ENCODE assay signal across 10 cellular contexts in genomic region chr6:56772737-56773184, GRCh38.
DNase-seq lines count a peak whose midpoint lies in the region; ATAC-seq and TF ChIP-seq lines count a peak whose summit lies in the region.
"Had no signal": no experiment of that assay in that cellular context is flagged by ENCODE, and none has a peak within 500 bp of the region (broad histone marks: within the 10 kb centered on the region; RNA-seq: fewer than 3 reads in every experiment).

No MANE protein-coding gene starts in this region.

- no peaks in the 10 kb centered on the region for H4K20me1 ChIP-seq in OCI-LY3 (ENCODE audit: insufficient read depth, low read length)
- peaks cover 3% of the 10 kb centered on the region for H4K20me1 ChIP-seq in fibroblast of lung (ENCODE audit: control insufficient read depth, extremely low read depth, insufficient read depth, low read length)

- TF ChIP-seq CTCF in OCI-LY3 (IDR thresholded peaks at IDR 0.05; ENCODE audit: low read depth, low read length) = peak; percentile 12; the same call in 1 of the 2 replicates
- TF ChIP-seq CTCF in fibroblast of lung (conservative IDR thresholded peaks at IDR 0.05 in 1 of 2, IDR thresholded peaks at IDR 0.05 in 1 of 2; ENCODE audit: low read depth in 1 of 2, low read length in 2 of 2) = no peak

- peaks cover 11% of the 10 kb centered on the region for H3K27me3 Mint-ChIP-seq in T-helper 17 cell
- H3K27me3 Mint-ChIP-seq: activated T-cell treated with anti-CD3 and anti-CD28 coated beads, Interleukin-2, amount 50 U/mL, for 24 hours had no signal

- H3K4me1 ChIP-seq in OCI-LY3 (ENCODE audit: low read length) (peaks cover 7% of the 10 kb centered on the region), fibroblast of lung (ENCODE audit: control insufficient read depth, extremely low read depth, insufficient read depth, low read length) (peaks cover 12% of the 10 kb centered on the region)

- H3K4me3 Mint-ChIP-seq in T-helper 17 cell = no peak overlapping the region
- H3K4me3 Mint-ChIP-seq: activated T-cell treated with anti-CD3 and anti-CD28 coated beads, Interleukin-2, amount 50 U/mL, for 24 hours had no signal

- no peak overlapping the region for H3K9ac ChIP-seq in OCI-LY3 (ENCODE audit: low read length)
- no peak overlapping the region for H3K9ac ChIP-seq in fibroblast of lung (ENCODE audit: insufficient read depth, low read length)

- ATAC-seq in GM19025 (IDR thresholded peaks at IDR 0.05; ENCODE audit: low read depth, unreplicated experiment) (peak; percentile 44), T-helper 17 cell (no peak)

- H3K9me3 ChIP-seq in OCI-LY3 (ENCODE audit: insufficient read depth, low read length) (no peaks in the 10 kb centered on the region), fibroblast of lung (ENCODE audit: control insufficient read depth, insufficient read depth, low read depth, low read length) (no peaks in the 10 kb centered on the region), T-helper 17 cell (ENCODE audit: control insufficient read depth, low read length, poor library complexity, severe bottlenecking) (no peaks in the 10 kb centered on the region)

- H2AFZ ChIP-seq in OCI-LY3 (ENCODE audit: low read depth, low read length) (no peak overlapping the region), fibroblast of lung (ENCODE audit: low read length) (no peak overlapping the region)

- DNase-seq in fibroblast of lung (ENCODE audit: low read depth in 2 of 2) (peak; percentile 66 to 89), renal cortical epithelial cell (ENCODE audit: low read depth) (peak; percentile 93), HUDEP-2 (lab: John Stamatoyannopoulos, UW; ENCODE audit: unreplicated experiment in 76 of 76) (no peak), retina (no peak), T-helper 17 cell (no peak), GOT3 (lab: John Stamatoyannopoulos, UW) (no peak)
- DNase-seq: activated T-cell treated with anti-CD3 and anti-CD28 coated beads, Interleukin-2, amount 50 U/mL, for 24 hours; NCI-H1694 had no signal

- H3K4me3 ChIP-seq in OCI-LY3 (ENCODE audit: low read length) (no peak overlapping the region), fibroblast of lung (replicated peaks in 1 of 4; ENCODE audit: control extremely low read depth in 1 of 4, insufficient read depth in 1 of 4, low read depth in 3 of 4, low read length in 4 of 4) (no peak overlapping the region)

- H3K79me2 ChIP-seq in OCI-LY3 (ENCODE audit: low read length) (no peaks in the 10 kb centered on the region), fibroblast of lung (ENCODE audit: control insufficient read depth, insufficient read depth, low read length) (peaks cover 79% of the 10 kb centered on the region)

- H3K36me3 ChIP-seq in OCI-LY3 (replicated peaks; ENCODE audit: low read depth, low read length) (no peaks in the 10 kb centered on the region), fibroblast of lung (ENCODE audit: control insufficient read depth, insufficient read depth, low read length) (no peaks in the 10 kb centered on the region)

- peaks cover under 1% of the 10 kb centered on the region for H3K36me3 Mint-ChIP-seq in T-helper 17 cell (ENCODE audit: low read depth)

- H3K4me1 Mint-ChIP-seq in T-helper 17 cell = peaks cover 4% of the 10 kb centered on the region

- H3K4me2 ChIP-seq in OCI-LY3 (ENCODE audit: low read length) (no peak overlapping the region), fibroblast of lung (ENCODE audit: extremely low read depth, insufficient read depth, low read length) (peak overlapping the region; percentile 17)

- H3K27ac ChIP-seq in OCI-LY3 (ENCODE audit: low read length) (no peak overlapping the region), fibroblast of lung (ENCODE audit: insufficient read depth, low read length) (peak overlapping the region; percentile 14)

- H3K27ac Mint-ChIP-seq in T-helper 17 cell = no peak overlapping the region
- H3K27ac Mint-ChIP-seq: activated T-cell treated with anti-CD3 and anti-CD28 coated beads, Interleukin-2, amount 50 U/mL, for 24 hours had no signal

- H3K27me3 ChIP-seq in OCI-LY3 (ENCODE audit: low read depth, low read length) = no peaks in the 10 kb centered on the region
- no peaks in the 10 kb centered on the region for H3K27me3 ChIP-seq in fibroblast of lung (ENCODE audit: control insufficient read depth, insufficient read depth, low read length)

Comparison
In these comparisons a context has a peak if more than half of its experiments do, and no peak if none do; other contexts are left out.
1. DNase-seq: peak in fibroblast of lung (2 of 2) and renal cortical epithelial cell (single experiment); none in HUDEP-2 (0 of 76), retina (single experiment), T-helper 17 cell (0 of 3) and GOT3 (single experiment).